ENCODE assay signal across 8 cellular contexts in genomic region chr3:64023187-64023860, GRCh38. TPM values are rescaled to one million over a fixed set of nuclear protein-coding genes. Genes with fewer than 3 reads are reported as not detected.
DNase-seq lines count a peak whose midpoint lies in the region; ATAC-seq, FAIRE-seq and TF ChIP-seq lines count a peak whose summit lies in the region.

TSS of gene PSMD6 (minus strand) at chr3:64023494. CDS start at chr3:64023419, 75 bp downstream.

- intact Hi-C loops in CD8-positive, alpha-beta T cell (cut with DNase I, micrococcal nuclease), result loop anchor here (1.0 to 5.0 kb wide), 6 partner anchors 53 to 161 kb away; partner anchors contain the start of genes ATXN7 (in 2 of the 2), SCAANT1 (in 2 of the 2) and THOC7 (in 2 of the 2)

- H3K4me1 Mint-ChIP-seq in CD8-positive, alpha-beta T cell (ENCODE audit: low read depth), result peaks cover 33% of the 10 kb centered on the region

- H3K23ac ChIP-seq in H1 (ENCODE audit: insufficient read length) (no peak within 1 kb of the TSS), mesenchymal stem cell (ENCODE audit: low read length in 2 of 2) (no peak within 1 kb of the TSS)

- H2AK5ac ChIP-seq in H1 (ENCODE audit: low read depth, low read length) (no peak within 1 kb of the TSS), mesenchymal stem cell (ENCODE audit: low read length, severe bottlenecking) (no peak within 1 kb of the TSS)

- 6% methylated on average over 47 of the region's 59 CpGs; no CpG with 5 or more reads in 1 of the 2 experiments for WGBS in H1 (ENCODE audit: extremely low coverage in 1 of 2, insufficient coverage in 1 of 2, insufficient read length in 1 of 2, insufficient replicate concordance in 2 of 2, low coverage in 1 of 2, low lambda C conversion rate in 2 of 2, missing lambda C conversion rate in 1 of 2), 2 experiments
- 4% methylated on average over 53 of the region's 59 CpGs for WGBS in mesenchymal stem cell

- no peak within 1 kb of the TSS for H4K91ac ChIP-seq in H1 (replicated peaks; ENCODE audit: insufficient read length, low read length)
- peak within 1 kb of the TSS; percentile 88 for H4K91ac ChIP-seq in mesenchymal stem cell (ENCODE audit: low read length)

- H2BK5ac ChIP-seq in H1 (ENCODE audit: low read depth, low read length) (peak within 1 kb of the TSS; percentile 96), mesenchymal stem cell (ENCODE audit: low read depth, low read length, poor library complexity, severe bottlenecking) (no peak within 1 kb of the TSS)

- H2BK12ac ChIP-seq in H1 (ENCODE audit: low read depth, low read length), result no peak within 1 kb of the TSS
- no peak within 1 kb of the TSS for H2BK12ac ChIP-seq in mesenchymal stem cell (ENCODE audit: low read length in 2 of 2)

- H2BK15ac ChIP-seq in H1 (ENCODE audit: low read length) (no peak within 1 kb of the TSS), mesenchymal stem cell (ENCODE audit: low read depth, poor library complexity, severe bottlenecking) (peak within 1 kb of the TSS; percentile 44)

- TF ChIP-seq CTCF in CD8-positive, alpha-beta T cell (IDR thresholded peaks at IDR 0.05), result peak; percentile 99
- peak; percentile 96 to 100 (median 100) for TF ChIP-seq CTCF in H1 (IDR thresholded peaks at IDR 0.05; ENCODE audit: control extremely low read depth in 1 of 3, insufficient read depth in 1 of 3, low read depth in 1 of 3, low read length in 3 of 3)

- H3K9ac ChIP-seq in H1 (replicated peaks in 1 of 4; ENCODE audit: extremely low read depth in 1 of 4, low read depth in 3 of 4, low read length in 3 of 4), result peak within 1 kb of the TSS; percentile 87 to 94 (median 91)
- peak within 1 kb of the TSS; percentile 99 for H3K9ac ChIP-seq in mesenchymal stem cell (ENCODE audit: low read length)

- peak; percentile 46 to 63 for TF ChIP-seq RAD21 in H1 (IDR thresholded peaks at IDR 0.05 in 1 of 2, conservative IDR thresholded peaks at IDR 0.05 in 1 of 2; ENCODE audit: low read depth in 2 of 2, low read length in 2 of 2)

- peaks cover 10% of the 10 kb centered on the region for H3K36me3 ChIP-seq in CD8-positive, alpha-beta T cell (ENCODE audit: insufficient read depth, low read length)
- H3K36me3 ChIP-seq in H1 (ENCODE audit: control insufficient read depth in 2 of 4, insufficient read depth in 4 of 4, low read length in 3 of 4) (peaks cover 0 to 29% (median 10%) of the 10 kb centered on the region in 4 experiments; a peak in 5 of 8 replicates), mesenchymal stem cell (ENCODE audit: control insufficient read depth in 1 of 2, insufficient read depth in 2 of 2, low read depth in 1 of 2, low read length in 2 of 2) (peaks cover 0 to 37% of the 10 kb centered on the region in 2 experiments)

- no peak within 1 kb of the TSS for H2BK20ac ChIP-seq in H1 (ENCODE audit: low read length)

- H4K8ac ChIP-seq in H1 (ENCODE audit: extremely low read depth, insufficient read depth, low read length) (peak within 1 kb of the TSS; percentile 72; the same call in 1 of the 2 replicates), mesenchymal stem cell (ENCODE audit: low read length) (peak within 1 kb of the TSS; percentile 100)

- peak; percentile 94 for ATAC-seq in CD8-positive, alpha-beta T cell
- ATAC-seq in GM19397 (IDR thresholded peaks at IDR 0.05; ENCODE audit: unreplicated experiment) (peak; percentile 98), HG03571 (IDR thresholded peaks at IDR 0.05; ENCODE audit: unreplicated experiment) (peak; percentile 98)

- TF ChIP-seq EP300 in H1 (IDR thresholded peaks at IDR 0.05; ENCODE audit: borderline replicate concordance in 1 of 2, low read depth in 2 of 2, low read length in 2 of 2), result peak in 1 of 2 experiments; percentile 48; a peak in 1 of 3 replicates

- peak within 1 kb of the TSS; percentile 21 for H3K56ac ChIP-seq in H1 (replicated peaks; ENCODE audit: insufficient read length, low read depth, low read length)

- peak in 1 of 2 experiments; percentile 80; a peak in 2 of 3 replicates for TF ChIP-seq POLR2A in H1 (IDR thresholded peaks at IDR 0.05; ENCODE audit: control extremely low read depth in 1 of 2, low read depth in 2 of 2, low read length in 2 of 2)

- peaks cover 28% of the 10 kb centered on the region for H3K36me3 Mint-ChIP-seq in CD8-positive, alpha-beta T cell

- POLR2A ChIA-PET in CD8-positive, alpha-beta T cell (lab: Charles Lee), result interaction anchor here (0.7 to 2.5 kb wide), 12 partner anchors 11 to 159 kb away, joined by 3 to 18 read pairs (median 4); partner anchors contain the start of genes ATXN7 and THOC7
- POLR2A ChIA-PET in H1 (lab: Charles Lee; ENCODE audit: partially characterized antibody), result interaction anchor here (0.6 to 1.3 kb wide), 3 partner anchors 11 to 160 kb away, joined by 3 to 4 read pairs (median 3); partner anchors contain the start of genes ATXN7 and THOC7

- no peaks in the 10 kb centered on the region for H3K9me3 Mint-ChIP-seq in CD8-positive, alpha-beta T cell

- peak within 1 kb of the TSS; percentile 89 for H3K27ac ChIP-seq in CD8-positive, alpha-beta T cell (ENCODE audit: low read depth, low read length)
- H3K27ac ChIP-seq in H1 (ENCODE audit: low read depth, low read length) (peak within 1 kb of the TSS; percentile 81), mesenchymal stem cell (ENCODE audit: low read length, poor library complexity, severe bottlenecking) (no peak within 1 kb of the TSS)

- peaks cover 6% of the 10 kb centered on the region for H3K23me2 ChIP-seq in H1 (ENCODE audit: low read depth, low read length)

- peak within 1 kb of the TSS; percentile 96 for H3K4me3 ChIP-seq in CD8-positive, alpha-beta T cell (ENCODE audit: low read depth, low read length)
- peak within 1 kb of the TSS; percentile 93 to 97 (median 94) for H3K4me3 ChIP-seq in H1 (ENCODE audit: extremely low read depth in 1 of 4, insufficient read depth in 2 of 4, low read depth in 3 of 4, low read length in 4 of 4)
- peak within 1 kb of the TSS; percentile 88 to 94 for H3K4me3 ChIP-seq in mesenchymal stem cell (ENCODE audit: insufficient read depth in 1 of 2, low read depth in 1 of 2, low read length in 2 of 2)

- peaks cover 0 to 3% of the 10 kb centered on the region in 2 experiments for H4K20me1 ChIP-seq in H1 (replicated peaks in 1 of 2; ENCODE audit: control insufficient read depth in 1 of 2, insufficient read depth in 2 of 2, low read length in 2 of 2)

- no peaks in the 10 kb centered on the region for H3K27me3 ChIP-seq in CD8-positive, alpha-beta T cell (ENCODE audit: insufficient read depth, low read length)
- H3K27me3 ChIP-seq in H1 (replicated peaks in 1 of 4; ENCODE audit: control insufficient read depth in 3 of 4, extremely low read depth in 1 of 4, insufficient read depth in 3 of 4, low read length in 3 of 4), result no peaks in the 10 kb centered on the region
- no peaks in the 10 kb centered on the region for H3K27me3 ChIP-seq in mesenchymal stem cell (ENCODE audit: control insufficient read depth in 1 of 2, insufficient read depth in 1 of 2, low read length in 2 of 2)

- peaks cover 5 to 22% of the 10 kb centered on the region in 2 experiments; a peak in 3 of 4 replicates for H3K79me2 ChIP-seq in H1 (ENCODE audit: control insufficient read depth in 1 of 2, insufficient read depth in 2 of 2, low read length in 2 of 2)

- H3K18ac ChIP-seq in H1 (ENCODE audit: extremely low read depth, low read length) (peak within 1 kb of the TSS; percentile 78; the same call in 1 of the 2 replicates), mesenchymal stem cell (ENCODE audit: low read depth in 1 of 2, low read length in 2 of 2) (peak within 1 kb of the TSS; percentile 85 to 98)

- CTCF ChIA-PET in CD8-positive, alpha-beta T cell (lab: Charles Lee), result interaction anchor here (0.6 to 3.2 kb wide), 23 partner anchors 11 to 461 kb away, joined by 3 to 50 read pairs (median 3); no protein-coding TSS in a partner anchor
- CTCF ChIA-PET in H1 (lab: Charles Lee; ENCODE audit: partially characterized antibody), result interaction anchor here (0.6 to 6.3 kb wide), 36 partner anchors 10 to 507 kb away, joined by 3 to 51 read pairs (median 4); partner anchors contain the start of gene PRICKLE2

- H3K9me3 ChIP-seq in CD8-positive, alpha-beta T cell (ENCODE audit: low read length), result no peaks in the 10 kb centered on the region
- H3K9me3 ChIP-seq in H1 (ENCODE audit: insufficient read depth in 2 of 2, low read depth in 1 of 2, low read length in 1 of 2), result no peaks in the 10 kb centered on the region
- no peaks in the 10 kb centered on the region for H3K9me3 ChIP-seq in mesenchymal stem cell (ENCODE audit: control insufficient read depth, low read length)

- H4K5ac ChIP-seq in H1 (ENCODE audit: insufficient read length, low read depth, low read length), result peak within 1 kb of the TSS; percentile 87

- H2AFZ ChIP-seq in H1 (ENCODE audit: low read length), result peak within 1 kb of the TSS; percentile 89; the same call in 1 of the 2 replicates
- H2AFZ ChIP-seq in mesenchymal stem cell (ENCODE audit: low read depth, low read length), result peak within 1 kb of the TSS; percentile 74

- H2BK120ac ChIP-seq in H1 (replicated peaks; ENCODE audit: low read depth, low read length) (no peak within 1 kb of the TSS), mesenchymal stem cell (ENCODE audit: low read depth, low read length) (peak within 1 kb of the TSS; percentile 21)

- H3K4ac ChIP-seq in H1 (replicated peaks; ENCODE audit: insufficient read length, low read depth, low read length) (no peak within 1 kb of the TSS), mesenchymal stem cell (ENCODE audit: low read depth in 1 of 2, low read length in 2 of 2) (peak within 1 kb of the TSS; percentile 19 to 73)

- H3K27ac Mint-ChIP-seq in CD8-positive, alpha-beta T cell, result peak within 1 kb of the TSS; percentile 93

- peaks cover 29% of the 10 kb centered on the region for H3K4me1 ChIP-seq in CD8-positive, alpha-beta T cell (ENCODE audit: insufficient read depth, low read length)
- peaks cover 3 to 5% (median 4%) of the 10 kb centered on the region in 4 experiments; a peak in 6 of 7 replicates for H3K4me1 ChIP-seq in H1 (replicated peaks in 1 of 4; ENCODE audit: control insufficient read depth in 3 of 4, insufficient read depth in 4 of 4, low read length in 3 of 4)
- H3K4me1 ChIP-seq in mesenchymal stem cell (ENCODE audit: control insufficient read depth, insufficient read depth, low read depth, low read length), result peaks cover 7% of the 10 kb centered on the region

- H3K14ac ChIP-seq in H1 (ENCODE audit: insufficient read length) (no peak within 1 kb of the TSS), mesenchymal stem cell (ENCODE audit: low read length in 2 of 2) (peak within 1 kb of the TSS in 1 of 2 experiments; percentile 56)

- peak; percentile 86 to 96 (median 93) for DNase-seq in CD8-positive, alpha-beta T cell
- peak; percentile 82 to 88 for DNase-seq in NOMO-1 (lab: John Stamatoyannopoulos, UW; ENCODE audit: unreplicated experiment in 2 of 2)
- peak; percentile 76 to 84 for DNase-seq in activated CD8-positive, alpha-beta memory T cell treated with anti-CD3 and anti-CD28 coated beads for 4 hours (ENCODE audit: low read depth in 2 of 2)
- DNase-seq in H1 (ENCODE audit: low read depth in 1 of 2, low spot score in 2 of 2), result peak; percentile 57 to 99
- DNase-seq in mesenchymal stem cell, result peak; percentile 89
- DNase-seq in stimulated activated CD8-positive, alpha-beta memory T cell treated with anti-CD3 and anti-CD28 coated beads, Interleukin-15, amount 100 ng/mL, for 1 hour (ENCODE audit: low read depth), result peak; percentile 89

- FAIRE-seq in H1 (lab: Jason Lieb, UNC), result no peak

- H3K79me1 ChIP-seq in H1 (ENCODE audit: low read depth, low read length) (no peaks in the 10 kb centered on the region), mesenchymal stem cell (replicated peaks; ENCODE audit: low read length, poor library complexity, severe bottlenecking) (peaks cover 2% of the 10 kb centered on the region)

- H3K27me3 Mint-ChIP-seq in CD8-positive, alpha-beta T cell (ENCODE audit: low read depth), result peaks cover 14% of the 10 kb centered on the region

- peak within 1 kb of the TSS; percentile 91 for H3K4me3 Mint-ChIP-seq in CD8-positive, alpha-beta T cell

- H3K4me2 ChIP-seq in H1 (ENCODE audit: insufficient read depth in 1 of 2, low read depth in 2 of 2, low read length in 2 of 2) (peak within 1 kb of the TSS; percentile 94 to 96), mesenchymal stem cell (ENCODE audit: low read length, poor library complexity, severe bottlenecking) (peak within 1 kb of the TSS; percentile 86)

RNA-seq across cellular contexts. Expression of gene PSMD6, which starts in this region (rescaled TPM):
- total RNA-seq in CD8-positive, alpha-beta T cell, result 100 to 1,000 TPM; 134 to 138 TPM
- 99.6 and 104 TPM in 2 replicates for total RNA-seq in H1 (2021; fragmentation: NEBNext Ultra II Directional; extraction: Animal tissue kit (Norgen Biotek cat#: 25700))
- polyA plus RNA-seq in H1 (2011; rRNA removed), result 31.9 and 43.7 TPM in 2 replicates
- polyA plus RNA-seq in H1 (2011; cell fraction: cytosol; rRNA removed), result 64.1 TPM
- polyA plus RNA-seq in H1 (2011; cell fraction: nucleus; rRNA removed), result 39.6 TPM
- polyA plus RNA-seq in H1 (2012, experiment 1 of 2), result 91.1 to 107 TPM (median 94.8 TPM) in 4 replicates
- polyA plus RNA-seq in H1 (2012, experiment 2 of 2), result 14.2 TPM
- 105 TPM for polyA plus RNA-seq in H1 (2013, experiment 1 of 2)
- 106 TPM for polyA plus RNA-seq in H1 (2013, experiment 2 of 2)
- 30.3 and 32.6 TPM in 2 replicates for polyA minus RNA-seq in H1 (2011; rRNA and poly(A)+ RNA removed)
- 36.3 TPM for polyA minus RNA-seq in H1 (2011; cell fraction: cytosol; rRNA and poly(A)+ RNA removed)
- polyA minus RNA-seq in H1 (2011; cell fraction: nucleus; rRNA and poly(A)+ RNA removed), result 61.2 TPM
- 110 TPM for polyA plus RNA-seq in mesenchymal stem cell (2013, experiment 1 of 2)
- 110 TPM for polyA plus RNA-seq in mesenchymal stem cell (2013, experiment 2 of 2)
